ENCODE assay signal across 17 cellular contexts in genomic region chr18:62445386-62445917, GRCh38.
DNase-seq lines count a peak whose midpoint lies in the region; TF ChIP-seq lines count a peak whose summit lies in the region.
"Had no signal": no experiment of that assay in that cellular context is flagged by ENCODE, and none has a peak within 500 bp of the region (broad histone marks: within the 10 kb centered on the region; RNA-seq: fewer than 3 reads in every experiment).

No MANE protein-coding gene starts in this region.

- DNase-seq in MCF 10A (ENCODE audit: unreplicated experiment) = peak; percentile 59
- DNase-seq in breast epithelium (ENCODE audit: low spot score in 2 of 2) = no peak
- DNase-seq in H9 = no peak
- peak; percentile 84 to 94 for DNase-seq in NCI-H2081 (lab: John Stamatoyannopoulos, UW)
- no peak for DNase-seq in neural progenitor cell (ENCODE audit: low spot score)
- no peak for DNase-seq in NCI-H1092 (lab: John Stamatoyannopoulos, UW)
- no peak for DNase-seq in prostate gland (ENCODE audit: low spot score)
- DNase-seq in NCI-H128 (lab: John Stamatoyannopoulos, UW; ENCODE audit: unreplicated experiment) = no peak
- DNase-seq: activated naive CD8-positive, alpha-beta T cell treated with anti-CD3 and anti-CD28 coated beads, Interleukin-2, amount 10 ng/mL, durations not matched to agents 7 days and 5 days; dorsolateral prefrontal cortex; EL; lower lobe of right lung; NCI-H2029; pancreas; SJCRH30; stimulated activated CD4-positive, alpha-beta T cell treated with anti-CD3 and anti-CD28 coated beads, Interleukin-4, amount 100 ng/mL, for 4 hours had no signal

- H4K20me1 ChIP-seq in H9 (ENCODE audit: control insufficient read depth, insufficient read depth, insufficient read length) (no peaks in the 10 kb centered on the region), neural progenitor cell (ENCODE audit: low read depth) (no peaks in the 10 kb centered on the region)

- H3K4me2 ChIP-seq in H9 (ENCODE audit: insufficient read depth, insufficient read length, low read length) (no peak overlapping the region), neural progenitor cell (no peak overlapping the region)

- TF ChIP-seq POLR2A in breast epithelium (IDR thresholded peaks at IDR 0.05) = no peak
- no peak for TF ChIP-seq POLR2A in prostate gland (IDR thresholded peaks at IDR 0.05)

- no peak overlapping the region for H2BK120ac ChIP-seq in H9 (ENCODE audit: low read depth, low read length, poor library complexity, severe bottlenecking)

- no peaks in the 10 kb centered on the region for H3K79me2 ChIP-seq in H9 (ENCODE audit: insufficient read depth, low read length)
- H3K79me2 ChIP-seq in neural progenitor cell (ENCODE audit: low read depth) = no peaks in the 10 kb centered on the region

- H3K27ac Mint-ChIP-seq in MCF 10A (ENCODE audit: low read depth, unreplicated experiment) = no peak overlapping the region
- H3K27ac Mint-ChIP-seq in H9 = peak overlapping the region in 2 of 3 experiments; percentile 31 to 57; a peak in 3 of 7 replicates
- H3K27ac Mint-ChIP-seq in neural progenitor cell = peak overlapping the region; percentile 5
- H3K27ac Mint-ChIP-seq: activated naive CD8-positive, alpha-beta T cell treated with anti-CD3 and anti-CD28 coated beads, Interleukin-2, amount 10 ng/mL, durations not matched to agents 7 days and 5 days had no signal

- no peak overlapping the region for H3K4me3 ChIP-seq in breast epithelium
- no peak overlapping the region for H3K4me3 ChIP-seq in neural progenitor cell
- H3K4me3 ChIP-seq in prostate gland = no peak overlapping the region
- H3K4me3 ChIP-seq: dorsolateral prefrontal cortex, lower lobe of right lung, pancreas, SJCRH30, suprapubic skin had no signal

- H2AK5ac ChIP-seq in H9 (ENCODE audit: insufficient read length, low read length) = no peak overlapping the region

- H3K4me1 ChIP-seq in breast epithelium (no peaks in the 10 kb centered on the region), H9 (ENCODE audit: insufficient read depth, low read length) (peaks cover 2% of the 10 kb centered on the region; the same call in 1 of the 2 replicates), neural progenitor cell (no peaks in the 10 kb centered on the region), prostate gland (replicated peaks) (no peaks in the 10 kb centered on the region)
- H3K4me1 ChIP-seq: pancreas had no signal

- H3K18ac ChIP-seq in H9 (ENCODE audit: insufficient read length, low read depth, low read length) = no peak overlapping the region

- CTCF ChIA-PET in MCF 10A (lab: Yijun Ruan, JAX) = interaction anchor here (0.6 to 1.3 kb wide), 6 partner anchors 20 to 139 kb away, joined by 3 read pairs; no protein-coding TSS in a partner anchor

- no peak overlapping the region for H2BK12ac ChIP-seq in H9 (ENCODE audit: insufficient read length, low read depth, low read length)

- H3K27ac ChIP-seq in breast epithelium (peak overlapping the region in 1 of 2 donors; percentile 83), H9 (ENCODE audit: insufficient read length, low read depth, low read length) (no peak overlapping the region), neural progenitor cell (no peak overlapping the region), prostate gland (no peak overlapping the region)
- H3K27ac ChIP-seq: dorsolateral prefrontal cortex, lower lobe of right lung, pancreas, SJCRH30, suprapubic skin had no signal

- no peak overlapping the region for H3K9ac ChIP-seq in H9 (ENCODE audit: extremely low read depth, insufficient read length, low read length)
- H3K9ac ChIP-seq in neural progenitor cell = no peak overlapping the region

- POLR2A ChIA-PET in MCF 10A (lab: Yijun Ruan, JAX) = interaction anchor here (0.6 to 1.5 kb wide), 9 partner anchors 9 to 318 kb away, joined by 3 to 7 read pairs (median 3); partner anchors contain the start of gene ZCCHC2

- TF ChIP-seq CTCF in MCF 10A (IDR thresholded peaks at IDR 0.05; ENCODE audit: unreplicated experiment) = no peak
- TF ChIP-seq CTCF in breast epithelium (IDR thresholded peaks at IDR 0.05) = no peak
- TF ChIP-seq CTCF in H9 (conservative IDR thresholded peaks at IDR 0.05) = no peak
- no peak for TF ChIP-seq CTCF in neural progenitor cell (IDR thresholded peaks at IDR 0.05)
- TF ChIP-seq CTCF in prostate gland (IDR thresholded peaks at IDR 0.05) = no peak

- H2BK5ac ChIP-seq in H9 (ENCODE audit: insufficient read length, low read length) = no peak overlapping the region

- H3K9me3 Mint-ChIP-seq in MCF 10A (ENCODE audit: unreplicated experiment) = no peaks in the 10 kb centered on the region
- H3K9me3 Mint-ChIP-seq in H9 = no peaks in the 10 kb centered on the region
- peaks cover 5% of the 10 kb centered on the region for H3K9me3 Mint-ChIP-seq in neural progenitor cell

- intact Hi-C loops in MCF 10A (cut with micrococcal nuclease) = loop anchor here (2.0 kb wide), 1 partner anchor 39 kb away; no protein-coding TSS in a partner anchor
- intact Hi-C loops in breast epithelium (cut with DNase I; ENCODE audit: low total_unique reads) = no loop called here
- intact Hi-C loops in prostate gland (cut with DNase I) = no loop called here

- H3K36me3 ChIP-seq in breast epithelium (no peaks in the 10 kb centered on the region), neural progenitor cell (no peaks in the 10 kb centered on the region), prostate gland (no peaks in the 10 kb centered on the region)
- H3K36me3 ChIP-seq: lower lobe of right lung, pancreas, SJCRH30, suprapubic skin had no signal

- no peak overlapping the region for H3T11ph ChIP-seq in H9 (ENCODE audit: low read length)

- H4K5ac ChIP-seq in H9 (ENCODE audit: insufficient read length, low read depth, low read length) = no peak overlapping the region

- H3K4me3 Mint-ChIP-seq in MCF 10A (ENCODE audit: unreplicated experiment) = no peak overlapping the region
- no peak overlapping the region for H3K4me3 Mint-ChIP-seq in H9
- H3K4me3 Mint-ChIP-seq in neural progenitor cell = no peak overlapping the region
- H3K4me3 Mint-ChIP-seq: activated naive CD8-positive, alpha-beta T cell treated with anti-CD3 and anti-CD28 coated beads, Interleukin-2, amount 10 ng/mL, durations not matched to agents 7 days and 5 days had no signal

- WGBS in H9 (ENCODE audit: extremely low coverage, insufficient read length, low lambda C conversion rate) = no CpG with 5 or more reads among the region's 4 CpGs
- WGBS in prostate gland = 80% methylated on average over 4 of the region's 4 CpGs

- no peak overlapping the region for H3K23ac ChIP-seq in H9 (ENCODE audit: insufficient read length, low read depth, low read length)

- no peak overlapping the region for H2AFZ ChIP-seq in H9 (ENCODE audit: low read length)
- no peak overlapping the region for H2AFZ ChIP-seq in neural progenitor cell (replicated peaks)

- H3K4ac ChIP-seq in H9 (ENCODE audit: low read depth, low read length) = no peak overlapping the region

- H3F3A ChIP-seq in neural progenitor cell (ENCODE audit: low read depth) = no peaks in the 10 kb centered on the region

- no peaks in the 10 kb centered on the region for H3K23me2 ChIP-seq in H9 (ENCODE audit: insufficient read length, low read depth, low read length, poor library complexity, severe bottlenecking)

- H3K4me1 Mint-ChIP-seq in MCF 10A (ENCODE audit: insufficient read depth, unreplicated experiment) = peaks cover 20% of the 10 kb centered on the region
- H3K4me1 Mint-ChIP-seq in H9 = peaks cover 15 to 19% of the 10 kb centered on the region in 2 experiments
- peaks cover 4% of the 10 kb centered on the region for H3K4me1 Mint-ChIP-seq in neural progenitor cell
- H3K4me1 Mint-ChIP-seq: activated naive CD8-positive, alpha-beta T cell treated with anti-CD3 and anti-CD28 coated beads, Interleukin-2, amount 10 ng/mL, durations not matched to agents 7 days and 5 days had no signal

- H3K9me3 ChIP-seq in breast epithelium = no peaks in the 10 kb centered on the region
- H3K9me3 ChIP-seq in H9 (ENCODE audit: control insufficient read depth, low read depth, low read length) = no peaks in the 10 kb centered on the region
- no peaks in the 10 kb centered on the region for H3K9me3 ChIP-seq in neural progenitor cell (ENCODE audit: low read depth)
- no peaks in the 10 kb centered on the region for H3K9me3 ChIP-seq in prostate gland
- H3K9me3 ChIP-seq: lower lobe of right lung, pancreas, SJCRH30, suprapubic skin had no signal

- no TSS peak for BruUV-seq in MCF 10A (replicated peaks; lab: Mats Ljungman, UMichigan)

- no peak overlapping the region for H2BK20ac ChIP-seq in H9 (ENCODE audit: low read depth, low read length, poor library complexity, severe bottlenecking)

- no peak overlapping the region for H3K14ac ChIP-seq in H9 (ENCODE audit: insufficient read depth, low read length)

- no peak overlapping the region for H4K91ac ChIP-seq in H9 (ENCODE audit: insufficient read length, low read depth, low read length)

- H2BK15ac ChIP-seq in H9 (ENCODE audit: low read depth, low read length) = no peak overlapping the region

- no peaks in the 10 kb centered on the region for H3K27me3 Mint-ChIP-seq in MCF 10A (ENCODE audit: insufficient read depth, unreplicated experiment)
- H3K27me3 Mint-ChIP-seq in H9 (ENCODE audit: low read depth) = no peaks in the 10 kb centered on the region; the same call in 1 of the 2 replicates
- H3K27me3 Mint-ChIP-seq in neural progenitor cell (ENCODE audit: insufficient read depth, low read depth) = peaks cover 5% of the 10 kb centered on the region

- no peak overlapping the region for H4K8ac ChIP-seq in H9 (replicated peaks; ENCODE audit: insufficient read length, low read depth, low read length)

- H3K27me3 ChIP-seq in breast epithelium (no peaks in the 10 kb centered on the region), H9 (ENCODE audit: insufficient read depth, low read length) (no peaks in the 10 kb centered on the region), neural progenitor cell (no peaks in the 10 kb centered on the region), prostate gland (replicated peaks; ENCODE audit: insufficient read depth) (no peaks in the 10 kb centered on the region)
- H3K27me3 ChIP-seq: dorsolateral prefrontal cortex, pancreas, SJCRH30, suprapubic skin had no signal

- no peaks in the 10 kb centered on the region for H3K79me1 ChIP-seq in H9 (ENCODE audit: insufficient read depth, low read depth, low read length, poor library complexity, severe bottlenecking)

- H3K56ac ChIP-seq in H9 (ENCODE audit: insufficient read length, low read depth, low read length) = no peak overlapping the region

- H3K36me3 Mint-ChIP-seq in MCF 10A (ENCODE audit: insufficient read depth, unreplicated experiment) = no peaks in the 10 kb centered on the region
- H3K36me3 Mint-ChIP-seq in H9 (ENCODE audit: insufficient read depth in 1 of 3, low read depth in 3 of 3) = peaks cover 0 to 4% (median 0%) of the 10 kb centered on the region in 3 experiments; a peak in 2 of 7 replicates
- H3K36me3 Mint-ChIP-seq in neural progenitor cell = no peaks in the 10 kb centered on the region
- H3K36me3 Mint-ChIP-seq: activated naive CD8-positive, alpha-beta T cell treated with anti-CD3 and anti-CD28 coated beads, Interleukin-2, amount 10 ng/mL, durations not matched to agents 7 days and 5 days had no signal

Comparison
In these comparisons a context has a peak if more than half of its experiments do, and no peak if none do; other contexts are left out.
1. DNase-seq: peak in MCF 10A (single experiment) and NCI-H2081 (2 of 2); none in breast epithelium (0 of 2), H9 (single experiment), neural progenitor cell (single experiment), NCI-H1092 (single experiment), prostate gland (single experiment) and NCI-H128 (single experiment).